8 cellular contexts compared by ENCODE assay signal in the genomic region with DNA sequence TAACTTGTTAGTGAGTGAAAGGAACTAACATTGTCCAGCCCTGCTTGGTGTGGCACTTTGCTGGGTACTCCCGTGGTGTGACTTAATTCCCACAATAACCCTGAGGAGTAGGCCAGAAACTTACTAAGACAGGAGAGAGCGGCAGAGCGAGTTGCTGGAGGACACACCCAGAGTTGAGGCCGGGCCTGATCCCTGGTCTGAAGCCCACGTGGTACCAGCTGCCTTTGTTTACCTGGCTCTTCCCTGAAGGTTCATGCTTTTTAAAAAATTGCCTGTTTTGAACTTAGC. TPM values are rescaled to one million over a fixed set of nuclear protein-coding genes. Genes with fewer than 3 reads are reported as not detected.
A peak's percentile ranks its signal among the peaks of the same experiment; 100 is the strongest.
DNase-seq lines count a peak whose midpoint lies in the region; ATAC-seq and TF ChIP-seq lines count a peak whose summit lies in the region.

No MANE protein-coding gene starts in this region.

- no peaks in the 10 kb centered on the region for H3K27me3 ChIP-seq in BLaER1

- CTCF ChIA-PET in HEK293 (lab: Yijun Ruan, JAX), result interaction anchor here (0.9 to 4.3 kb wide), 5 partner anchors 11 to 34 kb away, joined by 4 to 39 read pairs (median 12); no protein-coding TSS in a partner anchor

- H3K4me3 Mint-ChIP-seq in T-helper 2 cell treated with Interferon-gamma antibody and Interleukin-4, amounts not matched to agents 5 μg/mL and 100 μg/mL, for 36 hours, result peak overlapping the region; percentile 91
- H3K4me3 Mint-ChIP-seq in neural crest cell, result peak overlapping the region; percentile 99

- peak overlapping the region; percentile 97 for H3K4me2 ChIP-seq in BLaER1

- H3K9me3 ChIP-seq in BLaER1 (no peaks in the 10 kb centered on the region), HEK293 (ENCODE audit: control insufficient read depth, insufficient read depth, low read depth, low read length) (no peaks in the 10 kb centered on the region)

- DNase-seq in T-helper 2 cell treated with Interferon-gamma antibody and Interleukin-4, amounts not matched to agents 5 μg/mL and 100 μg/mL, for 36 hours (ENCODE audit: low spot score), result no peak
- DNase-seq in fibroblast of mammary gland (ENCODE audit: low read depth) (peak; percentile 63), neural crest cell (ENCODE audit: low read depth, low spot score) (no peak), NCI-H345 treated with DMSO at 0.1 percent for 48 hours (lab: John Stamatoyannopoulos, UW; ENCODE audit: unreplicated experiment) (no peak)

- H3K27ac Mint-ChIP-seq in T-helper 2 cell treated with Interferon-gamma antibody and Interleukin-4, amounts not matched to agents 5 μg/mL and 100 μg/mL, for 36 hours, result peak overlapping the region; percentile 82
- H3K27ac Mint-ChIP-seq in neural crest cell (ENCODE audit: unreplicated experiment), result peak overlapping the region; percentile 96

- H3K4me1 Mint-ChIP-seq in T-helper 2 cell treated with Interferon-gamma antibody and Interleukin-4, amounts not matched to agents 5 μg/mL and 100 μg/mL, for 36 hours (ENCODE audit: low read depth), result peaks cover 14% of the 10 kb centered on the region
- H3K4me1 Mint-ChIP-seq in neural crest cell, result peaks cover 36% of the 10 kb centered on the region

- peaks cover 2% of the 10 kb centered on the region for H3K27me3 Mint-ChIP-seq in T-helper 2 cell treated with Interferon-gamma antibody and Interleukin-4, amounts not matched to agents 5 μg/mL and 100 μg/mL, for 36 hours (ENCODE audit: low read depth)
- no peaks in the 10 kb centered on the region for H3K27me3 Mint-ChIP-seq in neural crest cell (ENCODE audit: low read depth)

- no peaks in the 10 kb centered on the region for H3K36me3 Mint-ChIP-seq in T-helper 2 cell treated with Interferon-gamma antibody and Interleukin-4, amounts not matched to agents 5 μg/mL and 100 μg/mL, for 36 hours (ENCODE audit: low read depth)
- peaks cover 8% of the 10 kb centered on the region for H3K36me3 Mint-ChIP-seq in neural crest cell (ENCODE audit: low read depth)

- peak overlapping the region; percentile 97 for H3K9ac ChIP-seq in BLaER1

- POLR2A ChIA-PET in HEK293 (lab: Yijun Ruan, JAX), result interaction anchor here (1.1 to 3.0 kb wide), 6 partner anchors 7 to 177 kb away, joined by 3 to 13 read pairs (median 6); no protein-coding TSS in a partner anchor

- H3K27ac ChIP-seq in BLaER1 (peak overlapping the region; percentile 99), HEK293 (ENCODE audit: extremely low read depth, low read depth, low read length) (peak overlapping the region; percentile 97)

- H3K9me3 Mint-ChIP-seq in T-helper 2 cell treated with Interferon-gamma antibody and Interleukin-4, amounts not matched to agents 5 μg/mL and 100 μg/mL, for 36 hours, result no peaks in the 10 kb centered on the region
- H3K9me3 Mint-ChIP-seq in neural crest cell, result no peaks in the 10 kb centered on the region

- peaks cover 68% of the 10 kb centered on the region for H4K20me1 ChIP-seq in BLaER1

- H3K4me1 ChIP-seq in BLaER1, result peaks cover 58% of the 10 kb centered on the region
- H3K4me1 ChIP-seq in HEK293 (ENCODE audit: control insufficient read depth, insufficient read depth, low read length), result no peaks in the 10 kb centered on the region

- peaks cover 54% of the 10 kb centered on the region for H3K36me3 ChIP-seq in BLaER1
- H3K36me3 ChIP-seq in HEK293 (ENCODE audit: control insufficient read depth in 2 of 2, insufficient read depth in 1 of 2, low read length in 2 of 2), result peaks cover 4 to 39% of the 10 kb centered on the region in 2 experiments; a peak in 2 of 3 replicates

- H3K4me3 ChIP-seq in BLaER1, result peak overlapping the region; percentile 88
- H3K4me3 ChIP-seq in HEK293 (ENCODE audit: low read depth, low read length), result peak overlapping the region; percentile 82
- peak overlapping the region; percentile 76 for H3K4me3 ChIP-seq in fibroblast of mammary gland (ENCODE audit: control insufficient read depth, low read depth, low read length)

- no peak for TF ChIP-seq CTCF in HEK293 (tag by site-specific recombination; IDR thresholded peaks at IDR 0.05)
- TF ChIP-seq CTCF in fibroblast of mammary gland (conservative IDR thresholded peaks at IDR 0.05; ENCODE audit: control insufficient read depth, insufficient read depth, low read depth, low read length), result no peak
- no peak for TF ChIP-seq CTCF in neural crest cell (conservative IDR thresholded peaks at IDR 0.05)

- ATAC-seq in HG03565 (IDR thresholded peaks at IDR 0.05; ENCODE audit: unreplicated experiment) (no peak), GM18909 (IDR thresholded peaks at IDR 0.05; ENCODE audit: poor library complexity, unreplicated experiment) (no peak)

TF ChIP-seq in HEK293, 187 proteins besides CTCF, POLR2A, EP300 and RAD21:
- TF ChIP-seq ZNF335 (tag by site-specific recombination; conservative IDR thresholded peaks at IDR 0.05) (peak; percentile 52; the same call in 1 of the 2 replicates), KLF8 (tag by site-specific recombination; IDR thresholded peaks at IDR 0.05) (no peak), ZNF610 (tag by site-specific recombination; IDR thresholded peaks at IDR 0.05; ENCODE audit: borderline replicate concordance) (0 out of 2 replicates have a peak, but pooled peaks have one; percentile 9), ZNF473 (tag by site-specific recombination; IDR thresholded peaks at IDR 0.05) (no peak), BCL6B (tag by site-specific recombination; IDR thresholded peaks at IDR 0.05) (no peak), YY2 (tag by site-specific recombination; IDR thresholded peaks at IDR 0.05) (no peak), ZNF18 (tag by site-specific recombination; IDR thresholded peaks at IDR 0.05) (no peak), ZNF391 (tag by site-specific recombination; IDR thresholded peaks at IDR 0.05; ENCODE audit: borderline replicate concordance, low read depth) (0 out of 2 replicates have a peak, but pooled peaks have one; percentile 2), ZNF768 (tag by site-specific recombination; IDR thresholded peaks at IDR 0.05) (no peak), SCRT2 (tag by site-specific recombination; IDR thresholded peaks at IDR 0.05) (no peak), ZNF677 (tag by site-specific recombination; IDR thresholded peaks at IDR 0.05) (no peak), ZNF664 (tag by site-specific recombination; IDR thresholded peaks at IDR 0.05) (no peak), ZNF248 (tag by site-specific recombination; IDR thresholded peaks at IDR 0.05) (no peak)

RNA-seq across cellular contexts. Expression of gene MPST, which starts 0.6 kb away (rescaled TPM):
- total RNA-seq in neural crest cell, result 100.0 and 103 TPM in 2 replicates

RNA-seq across cellular contexts. Expression of gene TST, which starts 0.9 kb away (rescaled TPM):
- 31.0 and 31.3 TPM in 2 replicates for total RNA-seq in neural crest cell

RNA-seq across cellular contexts. Expression of gene KCTD17, which starts 31.4 kb away (rescaled TPM):
- total RNA-seq in neural crest cell, result 85.7 and 95.8 TPM in 2 replicates
